Comparison of ENCODE assay signal across 7 cellular contexts in genomic region chr16:10830240-10830639, GRCh38. TPM values are rescaled to one million over a fixed set of nuclear protein-coding genes. Genes with fewer than 3 reads are reported as not detected.
"Had no signal": no experiment of that assay in that cellular context is flagged by ENCODE, and none has a peak within 500 bp of the region (broad histone marks: within the 10 kb centered on the region; RNA-seq: fewer than 3 reads in every experiment).

No MANE protein-coding gene starts in this region.

RNA-seq across cellular contexts. Expression of gene TVP23A, which starts 11.6 kb away (rescaled TPM):
- total RNA-seq: dermis microvascular lymphatic vessel endothelial cell, mammary epithelial cell, mononuclear cell, osteocyte had no signal
- polyA plus RNA-seq: fibroblast of lung, keratinocyte, mammary epithelial cell had no signal

RNA-seq across cellular contexts. Expression of gene CIITA, which starts 46.8 kb away (rescaled TPM):
- total RNA-seq: osteocyte had no signal
- polyA plus RNA-seq: neural cell had no signal
